Comparison of ENCODE assay signal across 23 cellular contexts in the genomic region with DNA sequence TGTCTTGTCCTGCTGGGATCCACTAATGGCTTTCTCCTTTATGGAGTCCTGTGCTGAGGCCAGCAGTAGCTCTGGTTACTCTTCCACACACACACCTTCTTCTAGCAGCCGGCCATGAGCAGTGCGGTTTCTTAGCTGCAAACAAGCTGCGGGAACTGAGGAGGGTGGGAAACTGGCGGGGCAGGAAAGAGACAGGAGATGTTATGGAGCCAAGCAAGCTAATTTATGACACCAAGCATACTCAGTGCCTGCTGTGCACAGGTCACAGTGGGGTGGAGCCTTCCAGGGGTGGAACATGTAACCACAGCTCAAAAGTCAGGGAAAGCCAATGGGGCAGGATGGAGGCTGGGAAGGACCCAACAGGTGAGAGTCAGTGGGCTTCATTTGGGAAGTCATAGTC.
A peak's percentile ranks its signal among the peaks of the same experiment; 100 is the strongest.
DNase-seq lines count a peak whose midpoint lies in the region; ATAC-seq lines count a peak whose summit lies in the region.
"Had no signal": no experiment of that assay in that cellular context is flagged by ENCODE, and none has a peak within 500 bp of the region (broad histone marks: within the 10 kb centered on the region; RNA-seq: fewer than 3 reads in every experiment).

No MANE protein-coding gene starts in this region.

- peaks cover 0 to 2% of the 10 kb centered on the region in 2 experiments for H3K4me1 ChIP-seq in trophoblast cell (ENCODE audit: control insufficient read depth in 1 of 2, insufficient read depth in 2 of 2, low read length in 2 of 2)

- no peak overlapping the region for H2AK5ac ChIP-seq in trophoblast cell (ENCODE audit: low read length)

- no CpG with 5 or more reads among the region's 4 CpGs for WGBS in trophoblast cell (ENCODE audit: extremely low coverage, insufficient coverage, insufficient read length)

- no peak overlapping the region for H3K14ac ChIP-seq in trophoblast cell (ENCODE audit: low read length)

- no peak overlapping the region for H3K23ac ChIP-seq in trophoblast cell (ENCODE audit: low read length)

- peaks cover 9% of the 10 kb centered on the region for H3K9me3 ChIP-seq in trophoblast cell (ENCODE audit: insufficient read depth, low read depth, low read length)

- H4K8ac ChIP-seq in trophoblast cell (ENCODE audit: low read depth, low read length) = no peak overlapping the region

- H2BK120ac ChIP-seq in trophoblast cell (ENCODE audit: insufficient read depth, low read length, poor library complexity) = no peak overlapping the region

- no peak overlapping the region for H3K4ac ChIP-seq in trophoblast cell (ENCODE audit: low read depth, low read length)

- H4K12ac ChIP-seq in trophoblast cell (ENCODE audit: low read depth, low read length) = no peak overlapping the region

- peak overlapping the region; percentile 21 for H3K4me3 ChIP-seq in trophoblast cell (ENCODE audit: low read depth, low read length)

- H2BK5ac ChIP-seq in trophoblast cell (ENCODE audit: low read depth, low read length, poor library complexity) = no peak overlapping the region

- H3K27ac ChIP-seq in trophoblast cell (ENCODE audit: low read depth, low read length) = no peak overlapping the region
- H3K27ac ChIP-seq: 22Rv1, C4-2B had no signal

- DNase-seq in activated CD8-positive, alpha-beta memory T cell treated with anti-CD3 and anti-CD28 coated beads for 24 hours = peak; percentile 49
- no peak for DNase-seq in activated CD8-positive, alpha-beta memory T cell treated with anti-CD3 and anti-CD28 coated beads, Interleukin-2, amount 50 U/mL, for 4 hours
- peak; percentile 39 for DNase-seq in activated CD8-positive, alpha-beta memory T cell treated with anti-CD3 and anti-CD28 coated beads, Interleukin-2, amount 50 U/mL, for 48 hours
- DNase-seq in islet precursor cell = peak; percentile 35
- no peak for DNase-seq in trophoblast cell
- no peak for DNase-seq in NCI-H82 treated with DMSO at 0.1 percent for 48 hours (lab: John Stamatoyannopoulos, UW; ENCODE audit: unreplicated experiment)
- DNase-seq: Caco-2, DMS 273 treated with DMSO at 0.1 percent for 48 hours, DND-41, GOT3, HCEC 1CT, KBM-7, MV-4-11, NCI-H2029, NCI-H446 treated with DMSO at 0.1 percent for 48 hours, NCI-H526, Right ventricle myocardium superior, RPMI8226 had no signal

- no peak overlapping the region for H4K91ac ChIP-seq in trophoblast cell (ENCODE audit: low read depth, low read length)

- no peak overlapping the region for H3K18ac ChIP-seq in trophoblast cell (ENCODE audit: low read length)

- H3K27me3 ChIP-seq in trophoblast cell (ENCODE audit: insufficient read depth, low read length) = no peaks in the 10 kb centered on the region

- H3K9ac ChIP-seq in trophoblast cell (ENCODE audit: low read length) = no peak overlapping the region

- no peak overlapping the region for H2AFZ ChIP-seq in trophoblast cell (ENCODE audit: insufficient read depth, low read length, poor library complexity)

- ATAC-seq in HG03139 (IDR thresholded peaks at IDR 0.05; ENCODE audit: unreplicated experiment) (no peak), HG02938 (IDR thresholded peaks at IDR 0.05; ENCODE audit: unreplicated experiment) (no peak)
- ATAC-seq: CD8-positive, alpha-beta T cell had no signal

- no peak overlapping the region for H2BK12ac ChIP-seq in trophoblast cell (ENCODE audit: low read length)

- no peaks in the 10 kb centered on the region for H3K79me2 ChIP-seq in trophoblast cell (ENCODE audit: control insufficient read depth, insufficient read depth, low read length, poor library complexity)

- no peak overlapping the region for H3K4me2 ChIP-seq in trophoblast cell (ENCODE audit: low read length)

- H3K36me3 ChIP-seq in trophoblast cell (ENCODE audit: control insufficient read depth in 1 of 2, insufficient read depth in 2 of 2, low read length in 2 of 2) = no peaks in the 10 kb centered on the region

- H3K79me1 ChIP-seq in trophoblast cell (ENCODE audit: low read length) = no peaks in the 10 kb centered on the region

Comparison
In these comparisons a context has a peak if more than half of its experiments do, and no peak if none do; other contexts are left out.
1. DNase-seq: peak in activated CD8-positive, alpha-beta memory T cell treated with anti-CD3 and anti-CD28 coated beads for 24 hours (single experiment), activated CD8-positive, alpha-beta memory T cell treated with anti-CD3 and anti-CD28 coated beads, Interleukin-2, amount 50 U/mL, for 48 hours (single experiment) and islet precursor cell (single experiment); none in activated CD8-positive, alpha-beta memory T cell treated with anti-CD3 and anti-CD28 coated beads, Interleukin-2, amount 50 U/mL, for 4 hours (single experiment), trophoblast cell (0 of 2) and NCI-H82 treated with DMSO at 0.1 percent for 48 hours (single experiment).